Comparison of ENCODE assay signal across 2 cellular contexts in the genomic region with DNA sequence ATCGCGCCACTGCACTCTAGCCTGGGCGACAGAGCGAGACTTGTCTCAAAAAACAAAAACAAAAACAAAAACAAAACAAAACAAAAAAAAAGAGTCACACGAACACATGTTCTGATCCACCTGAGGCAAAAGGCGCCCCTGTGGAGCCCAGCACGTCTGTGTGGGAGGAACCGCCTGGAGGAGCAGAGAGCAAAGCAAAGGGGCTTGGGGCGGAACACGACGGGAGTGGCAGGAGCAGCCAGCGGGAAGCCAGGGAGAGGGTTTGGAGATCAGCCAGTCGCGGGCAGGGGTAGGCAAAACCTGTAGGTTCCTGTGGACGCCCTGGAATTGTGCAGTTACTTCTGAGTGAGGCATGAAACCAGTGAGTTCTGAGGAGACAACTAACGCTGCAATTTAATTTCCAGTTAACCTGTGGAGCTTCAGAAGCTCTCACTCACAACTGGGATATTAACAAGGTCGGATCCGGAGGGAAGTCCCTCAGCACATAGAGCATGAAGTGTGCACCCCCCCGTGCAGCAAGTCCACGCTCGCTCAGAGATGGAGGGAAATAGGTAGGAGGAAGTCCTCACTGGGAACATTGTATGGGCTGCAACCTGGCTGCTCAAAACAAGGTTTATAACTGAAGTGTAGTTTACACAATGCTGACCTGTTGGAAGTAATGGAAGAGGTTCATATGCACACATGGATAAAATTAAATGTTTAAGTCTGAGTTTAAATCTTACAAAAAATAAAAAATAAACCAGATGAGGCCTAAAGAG.
TF ChIP-seq lines count a peak whose summit lies in the region.

No MANE protein-coding gene starts in this region.

TF ChIP-seq in GM23338, 12 proteins besides CTCF, POLR2A, EP300 and RAD21 (continues in another document):
- TF ChIP-seq ZNF331 (CRISPR knock-in tag; IDR thresholded peaks at IDR 0.05; ENCODE audit: low read depth) = no peak
- TF ChIP-seq, protein P1, sequence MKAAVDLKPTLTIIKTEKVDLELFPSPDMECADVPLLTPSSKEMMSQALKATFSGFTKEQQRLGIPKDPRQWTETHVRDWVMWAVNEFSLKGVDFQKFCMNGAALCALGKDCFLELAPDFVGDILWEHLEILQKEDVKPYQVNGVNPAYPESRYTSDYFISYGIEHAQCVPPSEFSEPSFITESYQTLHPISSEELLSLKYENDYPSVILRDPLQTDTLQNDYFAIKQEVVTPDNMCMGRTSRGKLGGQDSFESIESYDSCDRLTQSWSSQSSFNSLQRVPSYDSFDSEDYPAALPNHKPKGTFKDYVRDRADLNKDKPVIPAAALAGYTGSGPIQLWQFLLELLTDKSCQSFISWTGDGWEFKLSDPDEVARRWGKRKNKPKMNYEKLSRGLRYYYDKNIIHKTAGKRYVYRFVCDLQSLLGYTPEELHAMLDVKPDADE (IDR thresholded peaks at IDR 0.05) = no peak
- TF ChIP-seq STAT1 (IDR thresholded peaks at IDR 0.05; ENCODE audit: unreplicated experiment) = no peak
- no peak for TF ChIP-seq EZH2phosphoT487 (IDR thresholded peaks at IDR 0.05; ENCODE audit: unreplicated experiment)
- TF ChIP-seq, protein P2, sequence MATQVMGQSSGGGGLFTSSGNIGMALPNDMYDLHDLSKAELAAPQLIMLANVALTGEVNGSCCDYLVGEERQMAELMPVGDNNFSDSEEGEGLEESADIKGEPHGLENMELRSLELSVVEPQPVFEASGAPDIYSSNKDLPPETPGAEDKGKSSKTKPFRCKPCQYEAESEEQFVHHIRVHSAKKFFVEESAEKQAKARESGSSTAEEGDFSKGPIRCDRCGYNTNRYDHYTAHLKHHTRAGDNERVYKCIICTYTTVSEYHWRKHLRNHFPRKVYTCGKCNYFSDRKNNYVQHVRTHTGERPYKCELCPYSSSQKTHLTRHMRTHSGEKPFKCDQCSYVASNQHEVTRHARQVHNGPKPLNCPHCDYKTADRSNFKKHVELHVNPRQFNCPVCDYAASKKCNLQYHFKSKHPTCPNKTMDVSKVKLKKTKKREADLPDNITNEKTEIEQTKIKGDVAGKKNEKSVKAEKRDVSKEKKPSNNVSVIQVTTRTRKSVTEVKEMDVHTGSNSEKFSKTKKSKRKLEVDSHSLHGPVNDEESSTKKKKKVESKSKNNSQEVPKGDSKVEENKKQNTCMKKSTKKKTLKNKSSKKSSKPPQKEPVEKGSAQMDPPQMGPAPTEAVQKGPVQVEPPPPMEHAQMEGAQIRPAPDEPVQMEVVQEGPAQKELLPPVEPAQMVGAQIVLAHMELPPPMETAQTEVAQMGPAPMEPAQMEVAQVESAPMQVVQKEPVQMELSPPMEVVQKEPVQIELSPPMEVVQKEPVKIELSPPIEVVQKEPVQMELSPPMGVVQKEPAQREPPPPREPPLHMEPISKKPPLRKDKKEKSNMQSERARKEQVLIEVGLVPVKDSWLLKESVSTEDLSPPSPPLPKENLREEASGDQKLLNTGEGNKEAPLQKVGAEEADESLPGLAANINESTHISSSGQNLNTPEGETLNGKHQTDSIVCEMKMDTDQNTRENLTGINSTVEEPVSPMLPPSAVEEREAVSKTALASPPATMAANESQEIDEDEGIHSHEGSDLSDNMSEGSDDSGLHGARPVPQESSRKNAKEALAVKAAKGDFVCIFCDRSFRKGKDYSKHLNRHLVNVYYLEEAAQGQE (IDR thresholded peaks at IDR 0.05; ENCODE audit: unreplicated experiment) = no peak
- no peak for TF ChIP-seq EZH2 (IDR thresholded peaks at IDR 0.05; ENCODE audit: low read depth, unreplicated experiment)
- TF ChIP-seq POLR2AphosphoS5 (IDR thresholded peaks at IDR 0.05; ENCODE audit: low read depth) = no peak
- TF ChIP-seq CREB1 (CRISPR knock-in tag; IDR thresholded peaks at IDR 0.05; ENCODE audit: low read depth) = no peak
- TF ChIP-seq ZNF114 (CRISPR knock-in tag; IDR thresholded peaks at IDR 0.05) = no peak

TF ChIP-seq in H1, 55 proteins besides CTCF, POLR2A, EP300 and RAD21:
- TF ChIP-seq CTBP2 (IDR thresholded peaks at IDR 0.05; ENCODE audit: borderline replicate concordance, insufficient read depth, insufficient read length, low read length) (no peak), HDAC6 (IDR thresholded peaks at IDR 0.05; ENCODE audit: low read depth, low read length) (no peak), NRF1 (IDR thresholded peaks at IDR 0.05; ENCODE audit: low read depth, low read length) (no peak), BRCA1 (IDR thresholded peaks at IDR 0.05; ENCODE audit: low read depth, low read length) (no peak), CHD2 (IDR thresholded peaks at IDR 0.05; ENCODE audit: low read length) (no peak), SIRT6 (IDR thresholded peaks at IDR 0.05; ENCODE audit: low read length) (no peak), PHF8 (conservative IDR thresholded peaks at IDR 0.05; ENCODE audit: low read depth, low read length) (no peak), MAFK (IDR thresholded peaks at IDR 0.05; ENCODE audit: low read depth, low read length) (no peak), SP2 (IDR thresholded peaks at IDR 0.05; ENCODE audit: low read length) (no peak), KDM1A (IDR thresholded peaks at IDR 0.05; ENCODE audit: borderline replicate concordance, low read length) (no peak), TEAD4 (IDR thresholded peaks at IDR 0.05; ENCODE audit: low read depth, low read length) (no peak), TAF1 (IDR thresholded peaks at IDR 0.05; ENCODE audit: low read depth, low read length) (no peak)
- TF ChIP-seq, protein P3, sequence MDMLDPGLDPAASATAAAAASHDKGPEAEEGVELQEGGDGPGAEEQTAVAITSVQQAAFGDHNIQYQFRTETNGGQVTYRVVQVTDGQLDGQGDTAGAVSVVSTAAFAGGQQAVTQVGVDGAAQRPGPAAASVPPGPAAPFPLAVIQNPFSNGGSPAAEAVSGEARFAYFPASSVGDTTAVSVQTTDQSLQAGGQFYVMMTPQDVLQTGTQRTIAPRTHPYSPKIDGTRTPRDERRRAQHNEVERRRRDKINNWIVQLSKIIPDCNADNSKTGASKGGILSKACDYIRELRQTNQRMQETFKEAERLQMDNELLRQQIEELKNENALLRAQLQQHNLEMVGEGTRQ (IDR thresholded peaks at IDR 0.05; ENCODE audit: low read length) = no peak
